1 cellular context compared by ENCODE assay signal in the genomic region with DNA sequence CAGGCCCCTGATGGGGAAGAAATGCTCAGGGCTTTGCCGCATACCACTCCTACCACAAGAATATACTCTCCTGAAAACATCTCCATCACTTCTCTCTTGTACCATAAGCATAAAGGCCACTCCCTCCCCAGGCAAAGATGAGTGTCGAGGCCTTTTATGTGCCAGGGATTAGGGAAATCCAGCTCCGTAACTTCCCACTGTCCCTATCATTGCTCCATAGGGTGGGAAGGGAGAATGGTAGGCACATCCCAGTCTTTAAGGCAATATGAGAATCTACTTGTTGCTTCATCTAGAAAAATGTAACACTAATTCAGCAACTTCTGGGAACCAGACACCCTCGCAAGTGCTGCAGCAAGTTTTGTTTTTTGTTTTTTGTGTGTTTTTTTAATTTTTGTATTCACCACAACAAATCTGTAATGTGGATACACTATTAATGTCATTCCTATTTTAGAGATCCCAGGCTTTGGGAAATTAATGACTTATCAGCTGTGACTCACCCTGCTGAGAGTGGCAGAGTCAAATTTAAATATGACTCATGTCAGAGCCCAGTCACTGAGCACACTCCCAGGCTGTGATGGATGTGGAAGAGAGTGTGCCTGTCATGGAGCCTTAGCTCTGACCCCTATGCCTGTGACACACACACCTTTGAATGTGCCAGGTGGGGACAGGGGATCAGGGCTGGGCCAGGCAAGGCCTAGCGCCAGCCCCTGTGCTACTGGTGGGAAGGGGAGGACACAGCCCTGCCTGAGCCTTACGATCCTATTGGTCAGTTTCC.
TF ChIP-seq lines count a peak whose summit lies in the region.

No MANE protein-coding gene starts in this region.

TF ChIP-seq in HEK293, 187 proteins besides CTCF, POLR2A, EP300 and RAD21 (continued from another document):
- TF ChIP-seq, protein P1, sequence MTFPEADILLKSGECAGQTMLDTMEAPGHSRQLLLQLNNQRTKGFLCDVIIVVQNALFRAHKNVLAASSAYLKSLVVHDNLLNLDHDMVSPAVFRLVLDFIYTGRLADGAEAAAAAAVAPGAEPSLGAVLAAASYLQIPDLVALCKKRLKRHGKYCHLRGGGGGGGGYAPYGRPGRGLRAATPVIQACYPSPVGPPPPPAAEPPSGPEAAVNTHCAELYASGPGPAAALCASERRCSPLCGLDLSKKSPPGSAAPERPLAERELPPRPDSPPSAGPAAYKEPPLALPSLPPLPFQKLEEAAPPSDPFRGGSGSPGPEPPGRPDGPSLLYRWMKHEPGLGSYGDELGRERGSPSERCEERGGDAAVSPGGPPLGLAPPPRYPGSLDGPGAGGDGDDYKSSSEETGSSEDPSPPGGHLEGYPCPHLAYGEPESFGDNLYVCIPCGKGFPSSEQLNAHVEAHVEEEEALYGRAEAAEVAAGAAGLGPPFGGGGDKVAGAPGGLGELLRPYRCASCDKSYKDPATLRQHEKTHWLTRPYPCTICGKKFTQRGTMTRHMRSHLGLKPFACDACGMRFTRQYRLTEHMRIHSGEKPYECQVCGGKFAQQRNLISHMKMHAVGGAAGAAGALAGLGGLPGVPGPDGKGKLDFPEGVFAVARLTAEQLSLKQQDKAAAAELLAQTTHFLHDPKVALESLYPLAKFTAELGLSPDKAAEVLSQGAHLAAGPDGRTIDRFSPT (tag by site-specific recombination; IDR thresholded peaks at IDR 0.05), result peak; percentile 61; the same call in 1 of the 2 replicates
- TF ChIP-seq ZNF521 (tag by site-specific recombination; IDR thresholded peaks at IDR 0.05), result no peak
- TF ChIP-seq WT1 (tag by site-specific recombination; IDR thresholded peaks at IDR 0.05), result no peak
- TF ChIP-seq GLI2 (tag by site-specific recombination; IDR thresholded peaks at IDR 0.05; ENCODE audit: borderline replicate concordance, low read depth), result no peak
- no peak for TF ChIP-seq ZBTB7A (tag by site-specific recombination; IDR thresholded peaks at IDR 0.05; ENCODE audit: low read depth)
TF ChIP-seq in HEK293: peak in this region for 15.
